Comparison of ENCODE assay signal across 1 cellular context in genomic region chr11:66842896-66843775, GRCh38.
TF ChIP-seq lines count a peak whose summit lies in the region.

TSS of gene RCE1 (plus strand) at chr11:66843441. CDS start at chr11:66843456, 15 bp downstream.

TF ChIP-seq in HepG2, 621 proteins besides CTCF, POLR2A, EP300 and RAD21 (continued from another document and continues in another):
- peak; percentile 77 for TF ChIP-seq ZNF687 (CRISPR knock-in tag; IDR thresholded peaks at IDR 0.05)
- no peak; the same call in 1 of the 2 replicates for TF ChIP-seq ZNF552 (CRISPR knock-in tag; IDR thresholded peaks at IDR 0.05; ENCODE audit: borderline replicate concordance)
- TF ChIP-seq ZNF550 (CRISPR knock-in tag; IDR thresholded peaks at IDR 0.05; ENCODE audit: borderline replicate concordance), result no peak
- TF ChIP-seq PITX1 (CRISPR knock-in tag; IDR thresholded peaks at IDR 0.05), result no peak; the same call in 1 of the 2 replicates
- 0 out of 2 replicates have a peak, but pooled peaks have one; percentile 31 for TF ChIP-seq NKX3-1 (CRISPR knock-in tag; IDR thresholded peaks at IDR 0.05)
- TF ChIP-seq, protein P1, sequence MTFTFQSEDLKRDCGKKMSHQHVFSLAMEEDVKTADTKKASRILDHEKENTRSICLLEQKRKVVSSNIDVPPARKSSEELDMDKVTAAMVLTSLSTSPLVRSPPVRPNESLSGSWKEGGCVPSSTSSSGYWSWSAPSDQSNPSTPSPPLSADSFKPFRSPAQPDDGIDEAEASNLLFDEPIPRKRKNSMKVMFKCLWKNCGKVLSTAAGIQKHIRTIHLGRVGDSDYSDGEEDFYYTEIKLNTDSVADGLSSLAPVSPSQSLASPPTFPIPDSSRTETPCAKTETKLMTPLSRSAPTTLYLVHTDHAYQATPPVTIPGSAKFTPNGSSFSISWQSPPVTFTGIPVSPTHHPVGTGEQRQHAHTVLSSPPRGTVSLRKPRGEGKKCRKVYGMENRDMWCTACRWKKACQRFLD (CRISPR knock-in tag; IDR thresholded peaks at IDR 0.05; ENCODE audit: borderline replicate concordance), result no peak
- peak; percentile 99 for TF ChIP-seq AGO2 (optimal IDR thresholded peaks at IDR 0.05; ENCODE audit: low read depth, low read length)
- TF ChIP-seq ZBTB43 (CRISPR knock-in tag; conservative IDR thresholded peaks at IDR 0.05), result no peak; the same call in none of the 2 replicates
- peak; percentile 54 for TF ChIP-seq SKI (IDR thresholded peaks at IDR 0.05; ENCODE audit: partially characterized antibody)
- peak; percentile 64; the same call in 1 of the 2 replicates for TF ChIP-seq ZNF331 (CRISPR knock-in tag; IDR thresholded peaks at IDR 0.05)
- TF ChIP-seq KDM5A (IDR thresholded peaks at IDR 0.05; ENCODE audit: borderline replicate concordance, low read length), result peak; percentile 96
- peak; percentile 14; the same call in 1 of the 2 replicates for TF ChIP-seq MEIS2 (CRISPR knock-in tag; IDR thresholded peaks at IDR 0.05)
- peak; percentile 12; the same call in 1 of the 2 replicates for TF ChIP-seq GLI4 (CRISPR knock-in tag; IDR thresholded peaks at IDR 0.05; ENCODE audit: borderline replicate concordance)
- TF ChIP-seq, protein P2, sequence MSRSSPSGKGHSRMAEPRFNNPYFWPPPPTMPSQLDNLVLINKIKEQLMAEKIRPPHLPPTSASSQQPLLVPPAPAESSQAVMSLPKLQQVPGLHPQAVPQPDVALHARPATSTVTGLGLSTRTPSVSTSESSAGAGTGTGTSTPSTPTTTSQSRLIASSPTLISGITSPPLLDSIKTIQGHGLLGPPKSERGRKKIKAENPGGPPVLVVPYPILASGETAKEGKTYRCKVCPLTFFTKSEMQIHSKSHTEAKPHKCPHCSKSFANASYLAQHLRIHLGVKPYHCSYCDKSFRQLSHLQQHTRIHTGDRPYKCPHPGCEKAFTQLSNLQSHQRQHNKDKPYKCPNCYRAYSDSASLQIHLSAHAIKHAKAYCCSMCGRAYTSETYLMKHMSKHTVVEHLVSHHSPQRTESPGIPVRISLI (CRISPR knock-in tag; IDR thresholded peaks at IDR 0.05; ENCODE audit: borderline replicate concordance), result no peak
- TF ChIP-seq ZNF496 (CRISPR knock-in tag; IDR thresholded peaks at IDR 0.05; ENCODE audit: insufficient replicate concordance), result no peak
- peak; percentile 84 for TF ChIP-seq XRCC5 (optimal IDR thresholded peaks at IDR 0.05; ENCODE audit: low read length)
- TF ChIP-seq ZFY (CRISPR knock-in tag; IDR thresholded peaks at IDR 0.05), result peak; percentile 94
- no peak for TF ChIP-seq ZNF549 (CRISPR knock-in tag; IDR thresholded peaks at IDR 0.05)
- TF ChIP-seq ZC3H4 (CRISPR knock-in tag; IDR thresholded peaks at IDR 0.05; ENCODE audit: borderline replicate concordance), result no peak
- TF ChIP-seq, protein P3, sequence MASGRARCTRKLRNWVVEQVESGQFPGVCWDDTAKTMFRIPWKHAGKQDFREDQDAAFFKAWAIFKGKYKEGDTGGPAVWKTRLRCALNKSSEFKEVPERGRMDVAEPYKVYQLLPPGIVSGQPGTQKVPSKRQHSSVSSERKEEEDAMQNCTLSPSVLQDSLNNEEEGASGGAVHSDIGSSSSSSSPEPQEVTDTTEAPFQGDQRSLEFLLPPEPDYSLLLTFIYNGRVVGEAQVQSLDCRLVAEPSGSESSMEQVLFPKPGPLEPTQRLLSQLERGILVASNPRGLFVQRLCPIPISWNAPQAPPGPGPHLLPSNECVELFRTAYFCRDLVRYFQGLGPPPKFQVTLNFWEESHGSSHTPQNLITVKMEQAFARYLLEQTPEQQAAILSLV (CRISPR knock-in tag; IDR thresholded peaks at IDR 0.05; ENCODE audit: borderline replicate concordance), result peak; percentile 59; the same call in 1 of the 2 replicates
- TF ChIP-seq ZSCAN25 (CRISPR knock-in tag; IDR thresholded peaks at IDR 0.05), result no peak
- no peak; the same call in 1 of the 2 replicates for TF ChIP-seq TBP (CRISPR knock-in tag; IDR thresholded peaks at IDR 0.05)
- TF ChIP-seq, protein P4, sequence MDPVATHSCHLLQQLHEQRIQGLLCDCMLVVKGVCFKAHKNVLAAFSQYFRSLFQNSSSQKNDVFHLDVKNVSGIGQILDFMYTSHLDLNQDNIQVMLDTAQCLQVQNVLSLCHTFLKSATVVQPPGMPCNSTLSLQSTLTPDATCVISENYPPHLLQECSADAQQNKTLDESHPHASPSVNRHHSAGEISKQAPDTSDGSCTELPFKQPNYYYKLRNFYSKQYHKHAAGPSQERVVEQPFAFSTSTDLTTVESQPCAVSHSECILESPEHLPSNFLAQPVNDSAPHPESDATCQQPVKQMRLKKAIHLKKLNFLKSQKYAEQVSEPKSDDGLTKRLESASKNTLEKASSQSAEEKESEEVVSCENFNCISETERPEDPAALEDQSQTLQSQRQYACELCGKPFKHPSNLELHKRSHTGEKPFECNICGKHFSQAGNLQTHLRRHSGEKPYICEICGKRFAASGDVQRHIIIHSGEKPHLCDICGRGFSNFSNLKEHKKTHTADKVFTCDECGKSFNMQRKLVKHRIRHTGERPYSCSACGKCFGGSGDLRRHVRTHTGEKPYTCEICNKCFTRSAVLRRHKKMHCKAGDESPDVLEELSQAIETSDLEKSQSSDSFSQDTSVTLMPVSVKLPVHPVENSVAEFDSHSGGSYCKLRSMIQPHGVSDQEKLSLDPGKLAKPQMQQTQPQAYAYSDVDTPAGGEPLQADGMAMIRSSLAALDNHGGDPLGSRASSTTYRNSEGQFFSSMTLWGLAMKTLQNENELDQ (CRISPR knock-in tag; IDR thresholded peaks at IDR 0.05; ENCODE audit: borderline replicate concordance), result no peak
- no peak for TF ChIP-seq NFIC (IDR thresholded peaks at IDR 0.05; ENCODE audit: low read length)
- no peak for TF ChIP-seq MEF2D (CRISPR knock-in tag; IDR thresholded peaks at IDR 0.05)
- TF ChIP-seq TBL1XR1 (IDR thresholded peaks at IDR 0.05; ENCODE audit: borderline replicate concordance, low read length, partially characterized antibody), result no peak
- TF ChIP-seq ZKSCAN8 (CRISPR knock-in tag; IDR thresholded peaks at IDR 0.05; ENCODE audit: borderline replicate concordance), result no peak
- no peak for TF ChIP-seq RAD51 (IDR thresholded peaks at IDR 0.05; ENCODE audit: borderline replicate concordance)
- TF ChIP-seq SNRNP70 (IDR thresholded peaks at IDR 0.05; ENCODE audit: low read depth, low read length), result no peak
- TF ChIP-seq EHMT2 (IDR thresholded peaks at IDR 0.05; ENCODE audit: borderline replicate concordance, low read depth, low read length), result no peak
- TF ChIP-seq, protein P5, sequence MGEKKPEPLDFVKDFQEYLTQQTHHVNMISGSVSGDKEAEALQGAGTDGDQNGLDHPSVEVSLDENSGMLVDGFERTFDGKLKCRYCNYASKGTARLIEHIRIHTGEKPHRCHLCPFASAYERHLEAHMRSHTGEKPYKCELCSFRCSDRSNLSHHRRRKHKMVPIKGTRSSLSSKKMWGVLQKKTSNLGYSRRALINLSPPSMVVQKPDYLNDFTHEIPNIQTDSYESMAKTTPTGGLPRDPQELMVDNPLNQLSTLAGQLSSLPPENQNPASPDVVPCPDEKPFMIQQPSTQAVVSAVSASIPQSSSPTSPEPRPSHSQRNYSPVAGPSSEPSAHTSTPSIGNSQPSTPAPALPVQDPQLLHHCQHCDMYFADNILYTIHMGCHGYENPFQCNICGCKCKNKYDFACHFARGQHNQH (CRISPR knock-in tag; IDR thresholded peaks at IDR 0.05), result no peak
- TF ChIP-seq POGZ (CRISPR knock-in tag; IDR thresholded peaks at IDR 0.05), result peak; percentile 24; the same call in 1 of the 2 replicates
- no peak; the same call in 1 of the 2 replicates for TF ChIP-seq ZNF773 (CRISPR knock-in tag; IDR thresholded peaks at IDR 0.05; ENCODE audit: borderline replicate concordance)
- no peak for TF ChIP-seq ATF7 (IDR thresholded peaks at IDR 0.05)
- peak; percentile 80 for TF ChIP-seq ATF7 (CRISPR knock-in tag; IDR thresholded peaks at IDR 0.05)
- TF ChIP-seq JUND (CRISPR knock-in tag; IDR thresholded peaks at IDR 0.05), result peak; percentile 18; the same call in 1 of the 2 replicates
- TF ChIP-seq, protein P6, sequence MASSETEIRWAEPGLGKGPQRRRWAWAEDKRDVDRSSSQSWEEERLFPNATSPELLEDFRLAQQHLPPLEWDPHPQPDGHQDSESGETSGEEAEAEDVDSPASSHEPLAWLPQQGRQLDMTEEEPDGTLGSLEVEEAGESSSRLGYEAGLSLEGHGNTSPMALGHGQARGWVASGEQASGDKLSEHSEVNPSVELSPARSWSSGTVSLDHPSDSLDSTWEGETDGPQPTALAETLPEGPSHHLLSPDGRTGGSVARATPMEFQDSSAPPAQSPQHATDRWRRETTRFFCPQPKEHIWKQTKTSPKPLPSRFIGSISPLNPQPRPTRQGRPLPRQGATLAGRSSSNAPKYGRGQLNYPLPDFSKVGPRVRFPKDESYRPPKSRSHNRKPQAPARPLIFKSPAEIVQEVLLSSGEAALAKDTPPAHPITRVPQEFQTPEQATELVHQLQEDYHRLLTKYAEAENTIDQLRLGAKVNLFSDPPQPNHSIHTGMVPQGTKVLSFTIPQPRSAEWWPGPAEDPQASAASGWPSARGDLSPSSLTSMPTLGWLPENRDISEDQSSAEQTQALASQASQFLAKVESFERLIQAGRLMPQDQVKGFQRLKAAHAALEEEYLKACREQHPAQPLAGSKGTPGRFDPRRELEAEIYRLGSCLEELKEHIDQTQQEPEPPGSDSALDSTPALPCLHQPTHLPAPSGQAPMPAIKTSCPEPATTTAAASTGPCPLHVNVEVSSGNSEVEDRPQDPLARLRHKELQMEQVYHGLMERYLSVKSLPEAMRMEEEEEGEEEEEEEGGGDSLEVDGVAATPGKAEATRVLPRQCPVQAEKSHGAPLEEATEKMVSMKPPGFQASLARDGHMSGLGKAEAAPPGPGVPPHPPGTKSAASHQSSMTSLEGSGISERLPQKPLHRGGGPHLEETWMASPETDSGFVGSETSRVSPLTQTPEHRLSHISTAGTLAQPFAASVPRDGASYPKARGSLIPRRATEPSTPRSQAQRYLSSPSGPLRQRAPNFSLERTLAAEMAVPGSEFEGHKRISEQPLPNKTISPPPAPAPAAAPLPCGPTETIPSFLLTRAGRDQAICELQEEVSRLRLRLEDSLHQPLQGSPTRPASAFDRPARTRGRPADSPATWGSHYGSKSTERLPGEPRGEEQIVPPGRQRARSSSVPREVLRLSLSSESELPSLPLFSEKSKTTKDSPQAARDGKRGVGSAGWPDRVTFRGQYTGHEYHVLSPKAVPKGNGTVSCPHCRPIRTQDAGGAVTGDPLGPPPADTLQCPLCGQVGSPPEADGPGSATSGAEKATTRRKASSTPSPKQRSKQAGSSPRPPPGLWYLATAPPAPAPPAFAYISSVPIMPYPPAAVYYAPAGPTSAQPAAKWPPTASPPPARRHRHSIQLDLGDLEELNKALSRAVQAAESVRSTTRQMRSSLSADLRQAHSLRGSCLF (CRISPR knock-in tag; IDR thresholded peaks at IDR 0.05; ENCODE audit: borderline replicate concordance), result no peak
- TF ChIP-seq ATAD3A (CRISPR knock-in tag; IDR thresholded peaks at IDR 0.05), result no peak
- TF ChIP-seq KDM6A (CRISPR knock-in tag; IDR thresholded peaks at IDR 0.05; ENCODE audit: low read depth), result no peak
- TF ChIP-seq ZNF883 (CRISPR knock-in tag; IDR thresholded peaks at IDR 0.05; ENCODE audit: not compliant biosample characterization), result peak; percentile 7
- TF ChIP-seq CEBPB (IDR thresholded peaks at IDR 0.05; ENCODE audit: borderline replicate concordance, low read depth, low read length), result no peak
- no peak for TF ChIP-seq MYNN (CRISPR knock-in tag; IDR thresholded peaks at IDR 0.05; ENCODE audit: low read depth)
- TF ChIP-seq NFATC3 (CRISPR knock-in tag; IDR thresholded peaks at IDR 0.05), result no peak
